ENCODE assay signal across 2 cellular contexts in genomic region chr4:88797725-88798124, GRCh38.
TF ChIP-seq lines count a peak whose summit lies in the region.

No MANE protein-coding gene starts in this region.

TF ChIP-seq in HepG2, 621 proteins besides CTCF, POLR2A, EP300 and RAD21:
- TF ChIP-seq RAD51 (IDR thresholded peaks at IDR 0.05; ENCODE audit: borderline replicate concordance) (no peak), ZC3H4 (CRISPR knock-in tag; IDR thresholded peaks at IDR 0.05; ENCODE audit: borderline replicate concordance) (no peak), DNMT1 (CRISPR knock-in tag; IDR thresholded peaks at IDR 0.05) (no peak), SOX5 (CRISPR knock-in tag; IDR thresholded peaks at IDR 0.05; ENCODE audit: borderline replicate concordance) (no peak), ZNF816 (CRISPR knock-in tag; IDR thresholded peaks at IDR 0.05; ENCODE audit: borderline replicate concordance) (no peak), ZNF496 (CRISPR knock-in tag; IDR thresholded peaks at IDR 0.05; ENCODE audit: insufficient replicate concordance) (no peak), NFE2L2 (IDR thresholded peaks at IDR 0.05; ENCODE audit: low read length) (peak; percentile 91), MAFK (conservative IDR thresholded peaks at IDR 0.05 in 1 of 2, IDR thresholded peaks at IDR 0.05 in 1 of 2; ENCODE audit: low read length in 2 of 2) (peak; percentile 46 to 49), MAFF (IDR thresholded peaks at IDR 0.05; ENCODE audit: low read depth, low read length) (0 out of 2 replicates have a peak, but pooled peaks have one; percentile 11), AKAP8 (CRISPR knock-in tag; IDR thresholded peaks at IDR 0.05) (no peak), ISL2 (CRISPR knock-in tag; IDR thresholded peaks at IDR 0.05) (no peak)

TF ChIP-seq in IMR-90, 13 proteins besides CTCF, POLR2A, EP300 and RAD21:
- TF ChIP-seq FOS (IDR thresholded peaks at IDR 0.05; ENCODE audit: low read depth, low read length) = no peak
- TF ChIP-seq RFX5 (IDR thresholded peaks at IDR 0.05; ENCODE audit: low read depth, low read length) = no peak
- no peak for TF ChIP-seq USF2 (IDR thresholded peaks at IDR 0.05; ENCODE audit: low read depth, low read length)
- TF ChIP-seq NFE2L2 (IDR thresholded peaks at IDR 0.05; ENCODE audit: low read depth, low read length) = peak; percentile 98
- TF ChIP-seq BHLHE40 (IDR thresholded peaks at IDR 0.05; ENCODE audit: low read depth, low read length) = no peak
- no peak for TF ChIP-seq CEBPB (IDR thresholded peaks at IDR 0.05; ENCODE audit: low read depth, low read length)
- peak; percentile 74 for TF ChIP-seq MAFK (IDR thresholded peaks at IDR 0.05; ENCODE audit: low read depth, low read length)
- no peak for TF ChIP-seq RCOR1 (IDR thresholded peaks at IDR 0.05; ENCODE audit: insufficient replicate concordance, low read length)
- no peak for TF ChIP-seq MAZ (IDR thresholded peaks at IDR 0.05; ENCODE audit: borderline replicate concordance, low read depth, low read length)
- TF ChIP-seq MXI1 (IDR thresholded peaks at IDR 0.05; ENCODE audit: borderline replicate concordance, low read depth, low read length) = no peak
- no peak for TF ChIP-seq ELK1 (IDR thresholded peaks at IDR 0.05; ENCODE audit: borderline replicate concordance, low read depth, low read length)
